ENCODE assay signal across 21 cellular contexts in the genomic region with DNA sequence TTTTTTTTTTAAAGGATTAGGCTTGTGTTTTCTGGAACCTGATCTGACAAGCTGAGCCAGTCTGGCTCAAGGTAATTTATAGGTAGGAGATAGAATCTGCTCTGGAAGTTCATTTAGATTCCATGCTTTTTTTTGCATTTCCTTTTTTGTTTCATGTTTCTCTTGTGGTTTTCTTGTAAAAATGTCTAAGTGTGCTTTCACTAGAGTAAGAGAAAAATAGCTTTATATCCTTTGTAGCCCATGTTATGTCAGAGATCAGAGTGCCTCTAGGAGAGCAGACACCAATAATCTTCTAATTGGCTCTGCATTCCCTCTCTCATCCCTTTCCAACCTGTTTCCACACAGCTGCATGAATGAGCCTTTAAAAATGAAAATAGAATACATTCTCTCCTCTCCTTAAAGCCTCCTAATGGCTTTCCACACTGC.
DNase-seq lines count a peak whose midpoint lies in the region; ATAC-seq and TF ChIP-seq lines count a peak whose summit lies in the region.
"Had no signal": no experiment of that assay in that cellular context is flagged by ENCODE, and none has a peak within 500 bp of the region (broad histone marks: within the 10 kb centered on the region; RNA-seq: fewer than 3 reads in every experiment).

No MANE protein-coding gene starts in this region.

- H3K27me3 ChIP-seq in BLaER1 (no peaks in the 10 kb centered on the region), GM23338 (ENCODE audit: insufficient read depth) (no peaks in the 10 kb centered on the region), aorta (ENCODE audit: control insufficient read depth in 1 of 2, insufficient read depth in 2 of 2, low read length in 1 of 2) (no peaks in the 10 kb centered on the region)
- H3K27me3 ChIP-seq: ovary had no signal

- H3K27ac ChIP-seq in BLaER1 (no peak overlapping the region), GM23338 (ENCODE audit: low read depth) (no peak overlapping the region), mesodermal cell (ENCODE audit: low read depth, low read length, severe bottlenecking) (peak overlapping the region; percentile 26), aorta (ENCODE audit: low read depth in 1 of 2, low read length in 2 of 2) (no peak overlapping the region)
- H3K27ac ChIP-seq: ovary had no signal

- peak overlapping the region; percentile 14; the same call in 1 of the 2 replicates for H3K4me2 ChIP-seq in BLaER1
- H3K4me2 ChIP-seq in GM23338: no peak overlapping the region

- H3K27ac Mint-ChIP-seq in GM23338 (no peak overlapping the region), osteocyte (ENCODE audit: unreplicated experiment) (no peak overlapping the region)
- H3K27ac Mint-ChIP-seq: activated CD4-positive, alpha-beta T cell treated with anti-CD3 and anti-CD28 coated beads, Interleukin-2, amount 10 ng/mL, durations not matched to agents 7 days and 5 days; activated naive CD8-positive, alpha-beta T cell treated with anti-CD3 and anti-CD28 coated beads for 36 hours; B cell; T-helper 2 cell treated with Interferon-gamma antibody and Interleukin-4, amounts not matched to agents 5 μg/mL and 100 μg/mL, for 36 hours had no signal

- no peaks in the 10 kb centered on the region for H3F3A ChIP-seq in GM23338 (replicated peaks; ENCODE audit: low read depth)

- no peaks in the 10 kb centered on the region for H3K9me3 Mint-ChIP-seq in GM23338
- no peaks in the 10 kb centered on the region for H3K9me3 Mint-ChIP-seq in osteocyte (ENCODE audit: unreplicated experiment)
- H3K9me3 Mint-ChIP-seq: activated CD4-positive, alpha-beta T cell treated with anti-CD3 and anti-CD28 coated beads, Interleukin-2, amount 10 ng/mL, durations not matched to agents 7 days and 5 days; activated naive CD8-positive, alpha-beta T cell treated with anti-CD3 and anti-CD28 coated beads for 36 hours; H9; T-helper 2 cell treated with Interferon-gamma antibody and Interleukin-4, amounts not matched to agents 5 μg/mL and 100 μg/mL, for 36 hours had no signal

- TF ChIP-seq CTCF in GM23338 (conservative IDR thresholded peaks at IDR 0.05; ENCODE audit: low read depth in 2 of 2) (no peak), osteocyte (IDR thresholded peaks at IDR 0.05) (no peak)

- H3K4me1 ChIP-seq in BLaER1 (peaks cover 9% of the 10 kb centered on the region), GM23338 (ENCODE audit: insufficient read depth) (no peaks in the 10 kb centered on the region), mesodermal cell (ENCODE audit: control insufficient read depth, insufficient read depth, low read length, poor library complexity, severe bottlenecking) (no peaks in the 10 kb centered on the region), aorta (ENCODE audit: control insufficient read depth in 1 of 2, insufficient read depth in 2 of 2, low read length in 2 of 2) (no peaks in the 10 kb centered on the region)

- intact Hi-C loops in aorta (cut with DNase I): no loop called here

- H3K9ac ChIP-seq in BLaER1: no peak overlapping the region

- H3K4me3 ChIP-seq in BLaER1 (no peak overlapping the region), GM23338 (no peak overlapping the region), mesodermal cell (ENCODE audit: extremely low read depth, insufficient read depth, low read length, poor library complexity, severe bottlenecking) (no peak overlapping the region), aorta (ENCODE audit: low read length in 2 of 2) (no peak overlapping the region)
- H3K4me3 ChIP-seq: GM12878, ovary had no signal

- no peaks in the 10 kb centered on the region for H3K79me2 ChIP-seq in GM23338 (replicated peaks; ENCODE audit: insufficient read depth)

- H3K36me3 ChIP-seq in BLaER1 (no peaks in the 10 kb centered on the region), GM23338 (ENCODE audit: insufficient read depth) (no peaks in the 10 kb centered on the region), mesodermal cell (ENCODE audit: control insufficient read depth, insufficient read depth, low read length) (no peaks in the 10 kb centered on the region), aorta (ENCODE audit: control insufficient read depth in 1 of 2, insufficient read depth in 2 of 2, low read length in 1 of 2) (no peaks in the 10 kb centered on the region)
- H3K36me3 ChIP-seq: ovary had no signal

- H3K4me1 Mint-ChIP-seq in GM23338 (peaks cover 3% of the 10 kb centered on the region; the same call in 2 of the 3 replicates), osteocyte (ENCODE audit: unreplicated experiment) (peaks cover 8% of the 10 kb centered on the region)
- H3K4me1 Mint-ChIP-seq: activated CD4-positive, alpha-beta T cell treated with anti-CD3 and anti-CD28 coated beads, Interleukin-2, amount 10 ng/mL, durations not matched to agents 7 days and 5 days; B cell had no signal

- H2AFZ ChIP-seq in GM23338: peak overlapping the region; percentile 83; the same call in 1 of the 2 replicates

- 0 out of 2 replicates have a peak, but pooled peaks cover 11% of the 10 kb centered on the region for H3K9me3 ChIP-seq in BLaER1
- no peaks in the 10 kb centered on the region for H3K9me3 ChIP-seq in mesodermal cell (ENCODE audit: control insufficient read depth, low read length)
- no peaks in the 10 kb centered on the region for H3K9me3 ChIP-seq in aorta (ENCODE audit: control insufficient read depth, low read length)
- H3K9me3 ChIP-seq: ovary had no signal

- H3K9me2 ChIP-seq in GM23338 (ENCODE audit: insufficient read depth): no peaks in the 10 kb centered on the region

- H3K4me3 Mint-ChIP-seq in GM23338 (no peak overlapping the region), osteocyte (ENCODE audit: unreplicated experiment) (no peak overlapping the region)
- H3K4me3 Mint-ChIP-seq: activated CD4-positive, alpha-beta T cell treated with anti-CD3 and anti-CD28 coated beads, Interleukin-2, amount 10 ng/mL, durations not matched to agents 7 days and 5 days; activated naive CD8-positive, alpha-beta T cell treated with anti-CD3 and anti-CD28 coated beads for 36 hours; B cell; H9; T-helper 2 cell treated with Interferon-gamma antibody and Interleukin-4, amounts not matched to agents 5 μg/mL and 100 μg/mL, for 36 hours had no signal

- ATAC-seq in GM23338 (no peak), aorta (ENCODE audit: low FRiP score) (no peak), HG03432 (IDR thresholded peaks at IDR 0.05; ENCODE audit: unreplicated experiment) (no peak)
- ATAC-seq: GM12878 had no signal

- no peak for DNase-seq in GM23338 (ENCODE audit: low spot score)
- DNase-seq in SK-N-DZ (ENCODE audit: low spot score): peak; percentile 46
- no peak for DNase-seq in aorta
- no peak for DNase-seq in osteocyte (ENCODE audit: extremely low spot score, unreplicated experiment)
- no peak for DNase-seq in DMS79 (lab: John Stamatoyannopoulos, UW)
- DNase-seq: activated CD4-positive, alpha-beta T cell treated with anti-CD3 and anti-CD28 coated beads, Interleukin-2, amount 10 ng/mL, durations not matched to agents 7 days and 5 days; activated naive CD8-positive, alpha-beta T cell treated with anti-CD3 and anti-CD28 coated beads for 36 hours; cerebellar nuclear complex; H9; mesenchymal stem cell; NCI-H526; ovary; Right ventricle myocardium superior; small intestine; stimulated activated naive CD4-positive, alpha-beta T cell had no signal

- H3K27me3 Mint-ChIP-seq in GM23338 (ENCODE audit: insufficient read depth, low read depth, poor library complexity) (peaks cover 3% of the 10 kb centered on the region), osteocyte (ENCODE audit: unreplicated experiment) (no peaks in the 10 kb centered on the region)
- H3K27me3 Mint-ChIP-seq: activated CD4-positive, alpha-beta T cell treated with anti-CD3 and anti-CD28 coated beads, Interleukin-2, amount 10 ng/mL, durations not matched to agents 7 days and 5 days; activated naive CD8-positive, alpha-beta T cell treated with anti-CD3 and anti-CD28 coated beads for 36 hours; B cell had no signal

- no peaks in the 10 kb centered on the region for H4K20me1 ChIP-seq in BLaER1
- no peaks in the 10 kb centered on the region for H4K20me1 ChIP-seq in GM23338 (replicated peaks; ENCODE audit: insufficient read depth)

- H3K36me3 Mint-ChIP-seq in GM23338 (ENCODE audit: low read depth) (no peaks in the 10 kb centered on the region), osteocyte (ENCODE audit: unreplicated experiment) (no peaks in the 10 kb centered on the region)
- H3K36me3 Mint-ChIP-seq: activated naive CD8-positive, alpha-beta T cell treated with anti-CD3 and anti-CD28 coated beads for 36 hours had no signal

TF ChIP-seq in GM23338, 12 proteins besides CTCF, POLR2A, EP300 and RAD21:
- TF ChIP-seq ZNF114 (CRISPR knock-in tag; IDR thresholded peaks at IDR 0.05): no peak
- TF ChIP-seq NANOG (IDR thresholded peaks at IDR 0.05; ENCODE audit: borderline replicate concordance): no peak
- TF ChIP-seq EZH2phosphoT487 (IDR thresholded peaks at IDR 0.05; ENCODE audit: unreplicated experiment): no peak
- no peak for TF ChIP-seq STAT1 (IDR thresholded peaks at IDR 0.05; ENCODE audit: unreplicated experiment)
- no peak for TF ChIP-seq POLR2AphosphoS5 (IDR thresholded peaks at IDR 0.05; ENCODE audit: low read depth)
- TF ChIP-seq REST (IDR thresholded peaks at IDR 0.05; ENCODE audit: unreplicated experiment): no peak
- no peak for TF ChIP-seq CREB1 (CRISPR knock-in tag; IDR thresholded peaks at IDR 0.05; ENCODE audit: low read depth)
- no peak for TF ChIP-seq JUNB (IDR thresholded peaks at IDR 0.05; ENCODE audit: unreplicated experiment)
